Comparison of ENCODE assay signal across 1 cellular context in genomic region chr6:14922706-14923105, GRCh38.
TF ChIP-seq lines count a peak whose summit lies in the region.

No MANE protein-coding gene starts in this region.

TF ChIP-seq in GM23338, 12 proteins besides CTCF, POLR2A, EP300 and RAD21:
- TF ChIP-seq, protein P1, sequence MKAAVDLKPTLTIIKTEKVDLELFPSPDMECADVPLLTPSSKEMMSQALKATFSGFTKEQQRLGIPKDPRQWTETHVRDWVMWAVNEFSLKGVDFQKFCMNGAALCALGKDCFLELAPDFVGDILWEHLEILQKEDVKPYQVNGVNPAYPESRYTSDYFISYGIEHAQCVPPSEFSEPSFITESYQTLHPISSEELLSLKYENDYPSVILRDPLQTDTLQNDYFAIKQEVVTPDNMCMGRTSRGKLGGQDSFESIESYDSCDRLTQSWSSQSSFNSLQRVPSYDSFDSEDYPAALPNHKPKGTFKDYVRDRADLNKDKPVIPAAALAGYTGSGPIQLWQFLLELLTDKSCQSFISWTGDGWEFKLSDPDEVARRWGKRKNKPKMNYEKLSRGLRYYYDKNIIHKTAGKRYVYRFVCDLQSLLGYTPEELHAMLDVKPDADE (IDR thresholded peaks at IDR 0.05): no peak
